In genomic region chr18:27577740-27578139, GRCh38 we compare ENCODE assay signal across 21 cellular contexts.
DNase-seq lines count a peak whose midpoint lies in the region; TF ChIP-seq lines count a peak whose summit lies in the region.
"Had no signal": no experiment of that assay in that cellular context is flagged by ENCODE, and none has a peak within 500 bp of the region (broad histone marks: within the 10 kb centered on the region; RNA-seq: fewer than 3 reads in every experiment).

No MANE protein-coding gene starts in this region.

- H3K9me3 Mint-ChIP-seq in neural progenitor cell = peaks cover 26% of the 10 kb centered on the region

- DNase-seq in choroid plexus epithelial cell (ENCODE audit: low read depth) (peak; percentile 66), neural progenitor cell (ENCODE audit: low spot score) (peak; percentile 31), 8988T (no peak), GM19238 (ENCODE audit: insufficient read length, low spot score) (no peak), NCI-H1092 treated with DMSO at 0.1 percent for 48 hours (lab: John Stamatoyannopoulos, UW) (no peak)
- DNase-seq: CD4-positive, alpha-beta T cell; DMS53; GOT3; NCI-H1092; NCI-H1436; NCI-H187; NCI-H2081 treated with DMSO at 0.1 percent for 48 hours; NCI-H2171 treated with DMSO at 0.1 percent for 48 hours; NCI-H524; NCI-H748 treated with DMSO at 0.1 percent for 48 hours; PC-3; SJCRH30 had no signal

- peaks cover 2% of the 10 kb centered on the region for H3K27me3 Mint-ChIP-seq in neural progenitor cell (ENCODE audit: insufficient read depth, low read depth)
- H3K27me3 Mint-ChIP-seq: CD4-positive, alpha-beta T cell had no signal

- H3K36me3 ChIP-seq in HUES48 (ENCODE audit: control insufficient read depth, insufficient read depth, low read length) (no peaks in the 10 kb centered on the region), neural progenitor cell (no peaks in the 10 kb centered on the region), skeletal muscle tissue (ENCODE audit: control insufficient read depth in 3 of 3, insufficient read depth in 3 of 3, low read length in 3 of 3) (peaks cover 0 to 3% (median 0%) of the 10 kb centered on the region in 3 donors)
- H3K36me3 ChIP-seq: BLaER1 treated with 17β-estradiol and CSF1 and Interleukin-3, amounts not matched to agents 10 nM and 100 nM; SJCRH30 had no signal

- H3K4me3 ChIP-seq in HUES48 (ENCODE audit: low read depth, low read length) (no peak overlapping the region), choroid plexus epithelial cell (ENCODE audit: low read depth, low read length) (no peak overlapping the region), neural progenitor cell (no peak overlapping the region), skeletal muscle tissue (ENCODE audit: low read length in 3 of 3) (peak overlapping the region in 1 of 3 donors; percentile 7)
- H3K4me3 ChIP-seq: BLaER1 treated with 17β-estradiol and CSF1 and Interleukin-3, amounts not matched to agents 10 nM and 100 nM; SJCRH30 had no signal

- peak overlapping the region; percentile 7 for H3K4me2 ChIP-seq in neural progenitor cell
- H3K4me2 ChIP-seq: BLaER1 treated with 17β-estradiol and CSF1 and Interleukin-3, amounts not matched to agents 10 nM and 100 nM had no signal

- H3K4me1 Mint-ChIP-seq in neural progenitor cell = peaks cover 24% of the 10 kb centered on the region

- peak overlapping the region; percentile 32 for H2AFZ ChIP-seq in neural progenitor cell (replicated peaks)

- H3K27me3 ChIP-seq in HUES48 (ENCODE audit: control insufficient read depth, insufficient read depth, low read length) (no peaks in the 10 kb centered on the region), neural progenitor cell (no peaks in the 10 kb centered on the region), skeletal muscle tissue (ENCODE audit: control insufficient read depth in 3 of 3, insufficient read depth in 3 of 3, low read length in 3 of 3) (no peaks in the 10 kb centered on the region)
- H3K27me3 ChIP-seq: BLaER1 treated with 17β-estradiol and CSF1 and Interleukin-3, amounts not matched to agents 10 nM and 100 nM; SJCRH30 had no signal

- no peaks in the 10 kb centered on the region for H3K79me2 ChIP-seq in neural progenitor cell (ENCODE audit: low read depth)

- H3K36me3 Mint-ChIP-seq in neural progenitor cell = peaks cover 10% of the 10 kb centered on the region

- H3K9ac ChIP-seq in HUES48 (ENCODE audit: low read depth, low read length) = no peak overlapping the region
- no peak overlapping the region for H3K9ac ChIP-seq in neural progenitor cell
- peak overlapping the region in 1 of 3 donors; percentile 28 for H3K9ac ChIP-seq in skeletal muscle tissue (ENCODE audit: low read depth in 1 of 3, low read length in 3 of 3)
- H3K9ac ChIP-seq: BLaER1 treated with 17β-estradiol and CSF1 and Interleukin-3, amounts not matched to agents 10 nM and 100 nM had no signal

- H3K9me3 ChIP-seq in HUES48 (ENCODE audit: control insufficient read depth, insufficient read depth, low read length) (peaks cover 8% of the 10 kb centered on the region; the same call in 1 of the 2 replicates), neural progenitor cell (ENCODE audit: low read depth) (peaks cover 4% of the 10 kb centered on the region), skeletal muscle tissue (ENCODE audit: control insufficient read depth in 3 of 3, low read length in 3 of 3) (peaks cover 0 to 10% (median 8%) of the 10 kb centered on the region in 3 donors)
- H3K9me3 ChIP-seq: SJCRH30 had no signal

- peak overlapping the region; percentile 65 for H3K4me3 Mint-ChIP-seq in neural progenitor cell
- H3K4me3 Mint-ChIP-seq: CD4-positive, alpha-beta T cell had no signal

- no peaks in the 10 kb centered on the region for H3F3A ChIP-seq in neural progenitor cell (ENCODE audit: low read depth)

- TF ChIP-seq CTCF in choroid plexus epithelial cell (conservative IDR thresholded peaks at IDR 0.05; ENCODE audit: low read depth, low read length) (no peak), neural progenitor cell (IDR thresholded peaks at IDR 0.05) (no peak)

- no peaks in the 10 kb centered on the region for H4K20me1 ChIP-seq in neural progenitor cell (ENCODE audit: low read depth)
- H4K20me1 ChIP-seq: BLaER1 treated with 17β-estradiol and CSF1 and Interleukin-3, amounts not matched to agents 10 nM and 100 nM had no signal

- peaks cover 13% of the 10 kb centered on the region for H3K4me1 ChIP-seq in HUES48 (ENCODE audit: control insufficient read depth, insufficient read depth, low read length)
- H3K4me1 ChIP-seq in neural progenitor cell = peaks cover 19% of the 10 kb centered on the region
- peaks cover 5 to 8% (median 5%) of the 10 kb centered on the region in 3 donors for H3K4me1 ChIP-seq in skeletal muscle tissue (ENCODE audit: control insufficient read depth in 3 of 3, insufficient read depth in 3 of 3, low read length in 3 of 3)
- H3K4me1 ChIP-seq: BLaER1 treated with 17β-estradiol and CSF1 and Interleukin-3, amounts not matched to agents 10 nM and 100 nM; SJCRH30 had no signal

- H3K27ac ChIP-seq in HUES48 (ENCODE audit: low read depth, low read length) (peak overlapping the region; percentile 16), neural progenitor cell (no peak overlapping the region), skeletal muscle tissue (ENCODE audit: low read depth, low read length) (peak overlapping the region; percentile 9)
- H3K27ac ChIP-seq: BLaER1 treated with 17β-estradiol and CSF1 and Interleukin-3, amounts not matched to agents 10 nM and 100 nM; HL-60; SJCRH30 had no signal

- H3K27ac Mint-ChIP-seq in neural progenitor cell = peak overlapping the region; percentile 84
- H3K27ac Mint-ChIP-seq: CD4-positive, alpha-beta T cell had no signal

Comparison
In these comparisons a context has a peak if more than half of its experiments do, and no peak if none do; other contexts are left out.
1. DNase-seq: peak in choroid plexus epithelial cell (single experiment) and neural progenitor cell (single experiment); none in 8988T (single experiment), GM19238 (single experiment) and NCI-H1092 treated with DMSO at 0.1 percent for 48 hours (single experiment).